9 cellular contexts compared by ENCODE assay signal in genomic region chr13:30340367-30341184, GRCh38. TPM values are rescaled to one million over a fixed set of nuclear protein-coding genes. Genes with fewer than 3 reads are reported as not detected.
DNase-seq lines count a peak whose midpoint lies in the region.
"Had no signal": no experiment of that assay in that cellular context is flagged by ENCODE, and none has a peak within 500 bp of the region (broad histone marks: within the 10 kb centered on the region; RNA-seq: fewer than 3 reads in every experiment).

No MANE protein-coding gene starts in this region.

- no peak overlapping the region for H2BK15ac ChIP-seq in mesenchymal stem cell (ENCODE audit: low read depth, poor library complexity, severe bottlenecking)

- whole genome bisulfite sequencing in mesenchymal stem cell = 26% methylated on average over 5 of the region's 9 CpGs
- 29% methylated on average over 9 of the region's 9 CpGs for WGBS in urinary bladder

- no peak overlapping the region for H4K91ac ChIP-seq in mesenchymal stem cell (ENCODE audit: low read length)

- H2BK120ac ChIP-seq in mesenchymal stem cell (ENCODE audit: low read depth, low read length) = no peak overlapping the region

- H3K27me3 ChIP-seq in mesenchymal stem cell (ENCODE audit: control insufficient read depth in 1 of 2, insufficient read depth in 1 of 2, low read length in 2 of 2) = no peaks in the 10 kb centered on the region

- no peak overlapping the region for H2BK5ac ChIP-seq in mesenchymal stem cell (ENCODE audit: low read depth, low read length, poor library complexity, severe bottlenecking)

- H3K4me1 ChIP-seq in mesenchymal stem cell (ENCODE audit: control insufficient read depth, insufficient read depth, low read depth, low read length) = peaks cover 4% of the 10 kb centered on the region
- H3K4me1 ChIP-seq in urinary bladder (ENCODE audit: insufficient read depth) = no peaks in the 10 kb centered on the region

- no peaks in the 10 kb centered on the region for H3K9me3 ChIP-seq in mesenchymal stem cell (ENCODE audit: control insufficient read depth, low read length)

- no peak overlapping the region for H2AK5ac ChIP-seq in mesenchymal stem cell (ENCODE audit: low read length, severe bottlenecking)

- peak; percentile 93 for DNase-seq in MV-4-11 (lab: John Stamatoyannopoulos, UW)
- peak; percentile 79 for DNase-seq in dedifferentiated amniotic fluid mesenchymal stem cell (ENCODE audit: extremely low spot score)
- peak; percentile 91 for DNase-seq in mesenchymal stem cell
- no peak for DNase-seq in activated T-cell treated with anti-CD3 and anti-CD28 coated beads for 4 hours
- no peak for DNase-seq in iPS-NIHi11 (ENCODE audit: low spot score)
- DNase-seq in activated CD8-positive, alpha-beta memory T cell treated with anti-CD3 and anti-CD28 coated beads for 24 hours = no peak
- no peak for DNase-seq in DMS79 treated with DMSO at 0.1 percent for 48 hours (lab: John Stamatoyannopoulos, UW)
- DNase-seq: activated naive CD8-positive, alpha-beta T cell treated with anti-CD3 and anti-CD28 coated beads, Interleukin-2, amount 10 ng/mL, durations not matched to agents 7 days and 5 days had no signal

- no peaks in the 10 kb centered on the region for H3K79me1 ChIP-seq in mesenchymal stem cell (replicated peaks; ENCODE audit: low read length, poor library complexity, severe bottlenecking)

- no peaks in the 10 kb centered on the region for H3K36me3 ChIP-seq in mesenchymal stem cell (ENCODE audit: control insufficient read depth in 1 of 2, insufficient read depth in 2 of 2, low read depth in 1 of 2, low read length in 2 of 2)
- no peaks in the 10 kb centered on the region for H3K36me3 ChIP-seq in urinary bladder (ENCODE audit: insufficient read depth)

- H3K27ac ChIP-seq in mesenchymal stem cell (ENCODE audit: low read length, poor library complexity, severe bottlenecking) (no peak overlapping the region), urinary bladder (ENCODE audit: low read depth) (peak overlapping the region; percentile 55)

- peak overlapping the region in 1 of 2 experiments; percentile 75 for H2BK12ac ChIP-seq in mesenchymal stem cell (ENCODE audit: low read length in 2 of 2)

- no peak overlapping the region for H3K4ac ChIP-seq in mesenchymal stem cell (ENCODE audit: low read depth in 1 of 2, low read length in 2 of 2)

- H3K4me3 ChIP-seq in mesenchymal stem cell (ENCODE audit: insufficient read depth in 1 of 2, low read depth in 1 of 2, low read length in 2 of 2) (peak overlapping the region in 1 of 2 experiments; percentile 68), urinary bladder (ENCODE audit: low read depth, low read length) (no peak overlapping the region)

- no peak overlapping the region for H3K23ac ChIP-seq in mesenchymal stem cell (ENCODE audit: low read length in 2 of 2)

- H3K14ac ChIP-seq in mesenchymal stem cell (ENCODE audit: low read length in 2 of 2) = no peak overlapping the region

- H3K4me2 ChIP-seq in mesenchymal stem cell (ENCODE audit: low read length, poor library complexity, severe bottlenecking) = no peak overlapping the region

- H3K9ac ChIP-seq in mesenchymal stem cell (ENCODE audit: low read length) = peak overlapping the region; percentile 83

- H4K8ac ChIP-seq in mesenchymal stem cell (ENCODE audit: low read length) = peak overlapping the region; percentile 10

- H2AFZ ChIP-seq in mesenchymal stem cell (ENCODE audit: low read depth, low read length) = no peak overlapping the region

- H3K18ac ChIP-seq in mesenchymal stem cell (ENCODE audit: low read depth in 1 of 2, low read length in 2 of 2) = peak overlapping the region; percentile 12 to 54

RNA-seq across cellular contexts. Expression of gene KATNAL1, which starts 33.2 kb away (rescaled TPM):
- polyA plus RNA-seq in mesenchymal stem cell (2013, experiment 1 of 2) = 9.6 TPM
- polyA plus RNA-seq in mesenchymal stem cell (2013, experiment 2 of 2) = 11.5 TPM
- total RNA-seq in urinary bladder = 56.4 TPM
- 12.3 TPM for polyA plus RNA-seq in urinary bladder

Comparison
In these comparisons a context has a peak if more than half of its experiments do, and no peak if none do; other contexts are left out.
1. DNase-seq: peak in MV-4-11 (single experiment), dedifferentiated amniotic fluid mesenchymal stem cell (single experiment) and mesenchymal stem cell (single experiment); none in activated T-cell treated with anti-CD3 and anti-CD28 coated beads for 4 hours (single experiment), iPS-NIHi11 (single experiment), activated CD8-positive, alpha-beta memory T cell treated with anti-CD3 and anti-CD28 coated beads for 24 hours (single experiment) and DMS79 treated with DMSO at 0.1 percent for 48 hours (single experiment).